ENCODE assay signal across 8 cellular contexts in genomic region chrX:51144828-51145442, GRCh38.
A peak's percentile ranks its signal among the peaks of the same experiment; 100 is the strongest.
DNase-seq lines count a peak whose midpoint lies in the region; ATAC-seq and TF ChIP-seq lines count a peak whose summit lies in the region.

No MANE protein-coding gene starts in this region.

- peak; percentile 19 for TF ChIP-seq CTCF in GM20000 (IDR thresholded peaks at IDR 0.05; ENCODE audit: extremely low read depth, missing control alignments)

- DNase-seq in NCI-H526 (lab: John Stamatoyannopoulos, UW): peak; percentile 12 to 56
- DNase-seq in NCI-H526 treated with DMSO at 0.1 percent for 48 hours (lab: John Stamatoyannopoulos, UW): no peak
- DNase-seq in GM20000 (ENCODE audit: low spot score): peak; percentile 14
- peak; percentile 57 for DNase-seq in NAMALWA (ENCODE audit: low spot score)
- DNase-seq in activated CD4-positive, alpha-beta T cell treated with anti-CD3 and anti-CD28 coated beads for 48 hours: peak; percentile 36
- DNase-seq in globus pallidus (ENCODE audit: low spot score): peak; percentile 7
- DNase-seq in stimulated activated CD4-positive, alpha-beta T cell treated with anti-CD3 and anti-CD28 coated beads, Interleukin-15, amount 100 ng/mL, for 24 hours: peak; percentile 38

- no peak for ATAC-seq in HG03280 (IDR thresholded peaks at IDR 0.05; ENCODE audit: unreplicated experiment)
